In the genomic region with DNA sequence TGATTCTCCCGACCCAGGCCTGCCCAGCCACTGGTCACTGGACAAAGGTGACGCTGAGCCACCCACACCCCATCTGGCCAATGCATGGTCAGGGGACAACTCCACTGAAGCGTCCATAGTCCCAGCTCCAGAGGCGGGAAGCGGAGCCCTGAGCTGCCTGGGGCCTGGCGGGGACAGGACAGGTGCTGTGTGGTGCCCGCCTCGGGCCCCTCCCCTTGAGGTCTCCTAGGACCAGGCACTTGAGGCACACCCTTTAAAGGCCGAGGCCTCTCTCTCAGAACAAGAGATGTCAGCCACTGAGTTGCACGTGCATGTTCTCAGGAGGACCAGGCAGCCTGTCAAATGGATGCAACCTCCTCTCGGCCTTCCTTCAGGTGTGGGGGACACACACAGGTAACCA, we compare ENCODE assay signal across 19 cellular contexts. TPM values are rescaled to one million over a fixed set of nuclear protein-coding genes. Genes with fewer than 3 reads are reported as not detected.
DNase-seq lines count a peak whose midpoint lies in the region; ATAC-seq and TF ChIP-seq lines count a peak whose summit lies in the region.
"Had no signal": no experiment of that assay in that cellular context is flagged by ENCODE, and none has a peak within 500 bp of the region (broad histone marks: within the 10 kb centered on the region; RNA-seq: fewer than 3 reads in every experiment).

No MANE protein-coding gene starts in this region.

- WGBS in endodermal cell (ENCODE audit: insufficient coverage in 1 of 2, insufficient read length in 1 of 2), 2 experiments: 86 to 91% methylated on average over 5 to 11 of the region's 11 CpGs
- WGBS in spleen, 5 donors: 65 to 87% (median 82%) methylated on average over 11 of the region's 11 CpGs
- no CpG with 5 or more reads among the region's 11 CpGs for WGBS in neuronal stem cell (ENCODE audit: extremely low coverage in 2 of 2, insufficient read length in 2 of 2, insufficient replicate concordance in 1 of 2), 2 donors

- H3K4me1 ChIP-seq in left ventricle myocardium inferior (no peaks in the 10 kb centered on the region), endodermal cell (ENCODE audit: control insufficient read depth, insufficient read depth, low read length) (no peaks in the 10 kb centered on the region), spleen (no peaks in the 10 kb centered on the region), neuronal stem cell (ENCODE audit: control insufficient read depth in 2 of 2, insufficient read depth in 1 of 2, low read depth in 1 of 2, low read length in 2 of 2) (peaks cover 0 to 4% of the 10 kb centered on the region in 2 donors)
- no peaks in the 10 kb centered on the region for H3K4me1 ChIP-seq in CD8-positive, alpha-beta T cell (ENCODE audit: insufficient read depth, low read length)

- no peak overlapping the region for H3K4me3 ChIP-seq in left ventricle myocardium inferior
- no peak overlapping the region for H3K4me3 ChIP-seq in endodermal cell (ENCODE audit: low read length)
- H3K4me3 ChIP-seq in spleen: no peak overlapping the region
- H3K4me3 ChIP-seq in neuronal stem cell (ENCODE audit: low read length in 2 of 2): no peak overlapping the region
- H3K4me3 ChIP-seq in CD8-positive, alpha-beta T cell (ENCODE audit: low read depth, low read length): no peak overlapping the region
- H3K4me3 ChIP-seq: BLaER1 treated with 17β-estradiol and CSF1 and Interleukin-3, amounts not matched to agents 10 nM and 100 nM; GM12878 had no signal

- no peaks in the 10 kb centered on the region for H3K36me3 Mint-ChIP-seq in endodermal cell (ENCODE audit: low read depth)
- H3K36me3 Mint-ChIP-seq in CD8-positive, alpha-beta T cell: no peaks in the 10 kb centered on the region
- H3K36me3 Mint-ChIP-seq: CD8-positive, alpha-beta memory T cell had no signal

- no peak overlapping the region for H2BK5ac ChIP-seq in neuronal stem cell (ENCODE audit: low read length)

- no peak overlapping the region for H4K8ac ChIP-seq in neuronal stem cell (ENCODE audit: low read depth, low read length)

- H2AFZ ChIP-seq in neuronal stem cell (ENCODE audit: low read length): no peak overlapping the region

- no peak overlapping the region for H3K18ac ChIP-seq in neuronal stem cell (ENCODE audit: low read length)

- intact Hi-C loops in cardiac septum (cut with DNase I) (no loop called here), left ventricle myocardium inferior (cut with micrococcal nuclease) (no loop called here), spleen (cut with DNase I; ENCODE audit: low total_unique reads) (no loop called here)
- intact Hi-C loops in CD8-positive, alpha-beta T cell (cut with DNase I, micrococcal nuclease): no loop called here

- H3K27me3 ChIP-seq in left ventricle myocardium inferior (ENCODE audit: low read depth): peaks cover 39% of the 10 kb centered on the region
- H3K27me3 ChIP-seq in endodermal cell (ENCODE audit: control insufficient read depth, insufficient read depth, low read length, poor library complexity, severe bottlenecking): no peaks in the 10 kb centered on the region
- H3K27me3 ChIP-seq in spleen (replicated peaks in 1 of 7): peaks cover 0 to 11% (median 0%) of the 10 kb centered on the region in 7 donors
- H3K27me3 ChIP-seq in neuronal stem cell (ENCODE audit: control insufficient read depth in 3 of 3, insufficient read depth in 3 of 3, low read depth in 1 of 3, low read length in 3 of 3): peaks cover 0 to 3% (median 2%) of the 10 kb centered on the region in 3 experiments
- H3K27me3 ChIP-seq in CD8-positive, alpha-beta T cell (ENCODE audit: insufficient read depth, low read length): no peaks in the 10 kb centered on the region
- H3K27me3 ChIP-seq: BLaER1 treated with 17β-estradiol and CSF1 and Interleukin-3, amounts not matched to agents 10 nM and 100 nM had no signal

- no peak overlapping the region for H3K27ac Mint-ChIP-seq in endodermal cell
- H3K27ac Mint-ChIP-seq in CD8-positive, alpha-beta T cell: no peak overlapping the region
- H3K27ac Mint-ChIP-seq: CD8-positive, alpha-beta memory T cell had no signal

- TF ChIP-seq CTCF in left ventricle myocardium inferior (IDR thresholded peaks at IDR 0.05; ENCODE audit: borderline replicate concordance) (no peak), endodermal cell (conservative IDR thresholded peaks at IDR 0.05) (no peak), spleen (IDR thresholded peaks at IDR 0.05 in 8 of 11, conservative IDR thresholded peaks at IDR 0.05 in 3 of 11) (no peak)
- no peak for TF ChIP-seq CTCF in CD8-positive, alpha-beta T cell (IDR thresholded peaks at IDR 0.05)

- no peak overlapping the region for H2AK5ac ChIP-seq in neuronal stem cell (ENCODE audit: low read depth, low read length)

- no peaks in the 10 kb centered on the region for H3K27me3 Mint-ChIP-seq in endodermal cell (ENCODE audit: insufficient read depth)
- peaks cover 5% of the 10 kb centered on the region for H3K27me3 Mint-ChIP-seq in CD8-positive, alpha-beta T cell (ENCODE audit: low read depth)

- no peak overlapping the region for H3K4me3 Mint-ChIP-seq in endodermal cell
- no peak overlapping the region for H3K4me3 Mint-ChIP-seq in CD8-positive, alpha-beta T cell
- H3K4me3 Mint-ChIP-seq: CD8-positive, alpha-beta memory T cell had no signal

- peaks cover 2% of the 10 kb centered on the region for H3K79me1 ChIP-seq in neuronal stem cell (ENCODE audit: low read depth, low read length)

- DNase-seq in cardiac septum (ENCODE audit: low spot score) (peak; percentile 36), left ventricle myocardium inferior (no peak), endodermal cell (peak; percentile 28), spleen (peak; percentile 42), NCI-H2029 treated with DMSO at 0.1 percent for 48 hours (lab: John Stamatoyannopoulos, UW) (no peak), neuronal stem cell (ENCODE audit: low spot score) (no peak), GM19238 (ENCODE audit: insufficient read length, low spot score) (no peak)
- no peak for DNase-seq in CD8-positive, alpha-beta T cell
- DNase-seq: CD8-positive, alpha-beta memory T cell; DMS53; EL; MM.1S; NCI-H1092; NCI-H1436 treated with DMSO at 0.1 percent for 48 hours; NCI-H2081 treated with DMSO at 0.1 percent for 48 hours; NCI-H774; SHP77 had no signal

- H2BK12ac ChIP-seq in neuronal stem cell (ENCODE audit: low read length): no peak overlapping the region

- POLR2A ChIA-PET in CD8-positive, alpha-beta T cell (lab: Charles Lee): no interaction called here

- no peak overlapping the region for H2BK15ac ChIP-seq in neuronal stem cell (ENCODE audit: low read length)

- no peaks in the 10 kb centered on the region for H3K4me1 Mint-ChIP-seq in endodermal cell
- H3K4me1 Mint-ChIP-seq in CD8-positive, alpha-beta T cell (ENCODE audit: low read depth): no peaks in the 10 kb centered on the region
- H3K4me1 Mint-ChIP-seq: CD8-positive, alpha-beta memory T cell had no signal

- no peak overlapping the region for H3K23ac ChIP-seq in neuronal stem cell (ENCODE audit: low read depth, low read length, poor library complexity)

- H3K14ac ChIP-seq in neuronal stem cell (ENCODE audit: low read length): no peak overlapping the region

- H3K36me3 ChIP-seq in left ventricle myocardium inferior (no peaks in the 10 kb centered on the region), endodermal cell (ENCODE audit: control insufficient read depth, insufficient read depth, low read length) (no peaks in the 10 kb centered on the region), spleen (no peaks in the 10 kb centered on the region), neuronal stem cell (replicated peaks in 1 of 2; ENCODE audit: control insufficient read depth in 2 of 2, insufficient read depth in 2 of 2, low read length in 2 of 2) (peaks cover 0 to 1% of the 10 kb centered on the region in 2 donors)
- no peaks in the 10 kb centered on the region for H3K36me3 ChIP-seq in CD8-positive, alpha-beta T cell (ENCODE audit: insufficient read depth, low read length)
- H3K36me3 ChIP-seq: BLaER1 treated with 17β-estradiol and CSF1 and Interleukin-3, amounts not matched to agents 10 nM and 100 nM had no signal

- no peak overlapping the region for H4K91ac ChIP-seq in neuronal stem cell (ENCODE audit: low read depth, low read length, poor library complexity)

- H2BK120ac ChIP-seq in neuronal stem cell (ENCODE audit: low read depth, low read length): no peak overlapping the region

- ATAC-seq in CD8-positive, alpha-beta T cell: no peak
- ATAC-seq: GM12878 had no signal

- H3K9me3 ChIP-seq in left ventricle myocardium inferior (replicated peaks): no peaks in the 10 kb centered on the region
- H3K9me3 ChIP-seq in endodermal cell (ENCODE audit: control insufficient read depth, low read length): no peaks in the 10 kb centered on the region
- no peaks in the 10 kb centered on the region for H3K9me3 ChIP-seq in spleen
- H3K9me3 ChIP-seq in neuronal stem cell (replicated peaks in 1 of 2; ENCODE audit: control insufficient read depth in 2 of 2, insufficient read depth in 1 of 2, low read depth in 1 of 2, low read length in 2 of 2): peaks cover 0 to 1% of the 10 kb centered on the region in 2 donors
- H3K9me3 ChIP-seq in CD8-positive, alpha-beta T cell (ENCODE audit: low read length): no peaks in the 10 kb centered on the region
- H3K9me3 ChIP-seq: BLaER1 treated with 17β-estradiol and CSF1 and Interleukin-3, amounts not matched to agents 10 nM and 100 nM had no signal

- TF ChIP-seq POLR2A in spleen (IDR thresholded peaks at IDR 0.05): no peak

- H3K27ac ChIP-seq in left ventricle myocardium inferior (replicated peaks): no peak overlapping the region
- no peak overlapping the region for H3K27ac ChIP-seq in endodermal cell (ENCODE audit: low read depth, low read length)
- H3K27ac ChIP-seq in spleen: no peak overlapping the region
- H3K27ac ChIP-seq in neuronal stem cell (replicated peaks; ENCODE audit: low read length): no peak overlapping the region
- H3K27ac ChIP-seq in CD8-positive, alpha-beta T cell (ENCODE audit: low read depth, low read length): no peak overlapping the region
- H3K27ac ChIP-seq: BLaER1 treated with 17β-estradiol and CSF1 and Interleukin-3, amounts not matched to agents 10 nM and 100 nM had no signal

- CTCF ChIA-PET in CD8-positive, alpha-beta T cell (lab: Charles Lee): no interaction called here

- no peak overlapping the region for H3K4me2 ChIP-seq in neuronal stem cell (ENCODE audit: insufficient read depth, low read length, poor library complexity, severe bottlenecking)
- H3K4me2 ChIP-seq: BLaER1 treated with 17β-estradiol and CSF1 and Interleukin-3, amounts not matched to agents 10 nM and 100 nM had no signal

- H3K9ac ChIP-seq in endodermal cell (ENCODE audit: extremely low read depth, low read length, poor library complexity, severe bottlenecking) (no peak overlapping the region), neuronal stem cell (ENCODE audit: low read depth, low read length, poor library complexity) (no peak overlapping the region)
- H3K9ac ChIP-seq: BLaER1 treated with 17β-estradiol and CSF1 and Interleukin-3, amounts not matched to agents 10 nM and 100 nM had no signal

- no peaks in the 10 kb centered on the region for H3K9me3 Mint-ChIP-seq in endodermal cell
- H3K9me3 Mint-ChIP-seq in CD8-positive, alpha-beta T cell: no peaks in the 10 kb centered on the region

- H3K4ac ChIP-seq in neuronal stem cell (ENCODE audit: low read length): no peak overlapping the region

RNA-seq across cellular contexts. Expression of a gene that starts 52.5 kb away (rescaled TPM):
- 35.3 TPM for total RNA-seq in cardiac septum
- total RNA-seq in left ventricle myocardium inferior: 38.2 TPM
- 10 to 100 TPM; 35.5 to 37.5 TPM for total RNA-seq in endodermal cell
- 36.0 TPM for polyA plus RNA-seq in endodermal cell (2013, experiment 1 of 2)
- polyA plus RNA-seq in endodermal cell (2013, experiment 2 of 2): 35.4 TPM
- total RNA-seq in spleen: 10 to 100 TPM; 28.0 to 41.2 (median 35.3) TPM
- polyA plus RNA-seq in spleen: 10 to 100 TPM; 15.6 to 21.0 (median 17.3) TPM
- polyA plus RNA-seq in neuronal stem cell (2013, experiment 1 of 2): 26.3 TPM
- 26.5 TPM for polyA plus RNA-seq in neuronal stem cell (2013, experiment 2 of 2)
- 10 to 100 TPM; 28.4 to 28.5 TPM for total RNA-seq in CD8-positive, alpha-beta T cell

Comparison
In these comparisons a context has a peak if more than half of its experiments do, and no peak if none do; other contexts are left out.
1. DNase-seq: peak in cardiac septum (single experiment), endodermal cell (single experiment) and spleen (single experiment); none in left ventricle myocardium inferior (single experiment), NCI-H2029 treated with DMSO at 0.1 percent for 48 hours (single experiment), neuronal stem cell (single experiment), GM19238 (single experiment) and CD8-positive, alpha-beta T cell (0 of 7).